Comparison of ENCODE assay signal across 8 cellular contexts in the genomic region with DNA sequence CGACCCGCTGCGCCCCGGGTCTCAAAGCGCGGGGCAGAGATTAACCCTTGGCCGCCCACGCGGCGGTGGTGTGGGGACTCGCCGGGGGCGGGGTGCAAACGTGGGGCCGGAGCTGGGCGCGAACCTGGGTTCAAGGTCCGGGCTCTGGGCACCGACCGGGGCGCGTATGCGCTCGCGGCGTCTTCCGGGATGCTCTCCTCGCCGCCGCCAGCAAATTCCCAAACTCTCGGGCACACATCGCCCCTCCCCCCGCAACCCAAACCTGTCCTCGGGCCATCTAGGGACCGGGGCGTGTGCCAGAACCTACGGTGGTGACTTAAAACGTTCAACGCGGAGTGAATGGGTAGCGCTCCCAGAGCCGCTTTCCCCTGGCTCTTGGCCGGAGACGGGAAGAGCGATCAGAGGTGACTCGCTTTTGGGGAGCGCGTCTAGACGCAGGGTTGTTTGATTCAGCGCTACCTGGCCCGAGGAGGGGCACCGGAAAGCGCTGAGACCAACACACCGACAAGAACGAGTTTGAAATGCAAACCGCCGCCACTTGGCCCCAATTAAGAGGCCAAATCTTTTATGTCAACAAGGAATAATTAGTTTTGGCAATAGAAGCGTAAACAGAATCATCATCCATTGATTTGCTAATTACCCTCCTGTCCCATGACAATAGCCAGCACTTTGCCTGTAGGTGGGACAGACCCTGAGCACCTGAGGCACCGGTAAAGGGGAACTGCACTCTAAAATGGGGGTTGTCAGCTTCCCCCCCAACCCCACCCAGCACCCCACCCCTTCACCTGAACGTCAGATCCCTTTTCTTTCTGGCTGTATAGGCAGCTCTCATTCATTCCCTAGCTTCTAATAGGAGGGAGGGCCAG. TPM values are rescaled to one million over a fixed set of nuclear protein-coding genes. Genes with fewer than 3 reads are reported as not detected.
A peak's percentile ranks its signal among the peaks of the same experiment; 100 is the strongest.
DNase-seq lines count a peak whose midpoint lies in the region; ATAC-seq, FAIRE-seq and TF ChIP-seq lines count a peak whose summit lies in the region.

No MANE protein-coding gene starts in this region.

- H3K79me2 ChIP-seq in HCT116 (ENCODE audit: insufficient read depth, low read length): no peaks in the 10 kb centered on the region

- no peaks in the 10 kb centered on the region for H3K9me3 ChIP-seq in HCT116 (ENCODE audit: control insufficient read depth in 1 of 2, insufficient read depth in 1 of 2, low read depth in 1 of 2, low read length in 2 of 2)

- H3K4me3 Mint-ChIP-seq in CD14-positive monocyte (peak overlapping the region; percentile 67 to 84), T-cell (peak overlapping the region; percentile 74 to 80 (median 75)), natural killer cell (peak overlapping the region; percentile 78)

- no peak for TF ChIP-seq RAD21 in HCT116 (IDR thresholded peaks at IDR 0.05; ENCODE audit: low read depth)

- H3K4me1 Mint-ChIP-seq in CD14-positive monocyte (peaks cover 19% of the 10 kb centered on the region), T-cell (peaks cover 10 to 25% (median 23%) of the 10 kb centered on the region in 3 donors), natural killer cell (peaks cover 5 to 6% of the 10 kb centered on the region in 2 donors)

- no peak for FAIRE-seq in RCC 7860 (lab: Jason Lieb, UNC)

- H3K4me1 ChIP-seq in HCT116 (ENCODE audit: control insufficient read depth in 1 of 2, insufficient read depth in 2 of 2, low read length in 2 of 2): peaks cover 28 to 72% of the 10 kb centered on the region in 2 experiments

- peak overlapping the region; percentile 91 for H3K4me2 ChIP-seq in HCT116 (ENCODE audit: low read length)

- H3K27me3 Mint-ChIP-seq in CD14-positive monocyte (ENCODE audit: low read depth in 3 of 3): peaks cover 66 to 82% (median 71%) of the 10 kb centered on the region in 3 donors
- H3K27me3 Mint-ChIP-seq in T-cell: peaks cover 10 to 42% of the 10 kb centered on the region in 2 donors
- H3K27me3 Mint-ChIP-seq in natural killer cell (ENCODE audit: low read depth in 2 of 2): peaks cover 6 to 7% of the 10 kb centered on the region in 2 donors

- H3K27ac ChIP-seq in HCT116 (ENCODE audit: low read depth, low read length): peak overlapping the region; percentile 54

- H3K36me3 Mint-ChIP-seq in CD14-positive monocyte (no peaks in the 10 kb centered on the region), T-cell (no peaks in the 10 kb centered on the region), natural killer cell (no peaks in the 10 kb centered on the region)

- peak overlapping the region; percentile 24 for H2AFZ ChIP-seq in HCT116 (ENCODE audit: low read depth, low read length, poor library complexity, severe bottlenecking)

- H3K27me3 ChIP-seq in HCT116 (ENCODE audit: insufficient read depth, low read length): no peaks in the 10 kb centered on the region

- H3K27ac Mint-ChIP-seq in CD14-positive monocyte: no peak overlapping the region
- no peak overlapping the region for H3K27ac Mint-ChIP-seq in T-cell
- H3K27ac Mint-ChIP-seq in natural killer cell: no peak overlapping the region

- intact Hi-C loops in CD14-positive monocyte (cut with micrococcal nuclease): no loop called here
- intact Hi-C loops in HCT116 (cut with micrococcal nuclease): no loop called here
- intact Hi-C loops in natural killer cell (cut with micrococcal nuclease): no loop called here

- RAD21 ChIA-PET in HCT116 (lab: Charles Lee; ENCODE audit: low non-redundant PET in 1 of 2, low total read pairs in 2 of 2, uncharacterized antibody in 2 of 2, unreplicated experiment in 2 of 2): no interaction called here

- H4K20me1 ChIP-seq in HCT116 (ENCODE audit: insufficient read depth): no peaks in the 10 kb centered on the region

- CTCF ChIA-PET in HCT116 (lab: Charles Lee): no interaction called here
- CTCF ChIA-PET in T-cell (lab: Charles Lee): no interaction called here

- H3K36me3 ChIP-seq in HCT116 (ENCODE audit: control insufficient read depth in 1 of 2, insufficient read depth in 2 of 2, low read length in 2 of 2): no peaks in the 10 kb centered on the region

- H3K9me2 ChIP-seq in HCT116 (ENCODE audit: insufficient read depth): no peaks in the 10 kb centered on the region

- peak overlapping the region; percentile 79 for H3K9ac ChIP-seq in HCT116 (ENCODE audit: low read length)

- H3K9me3 Mint-ChIP-seq in CD14-positive monocyte (peaks cover 0 to 12% (median 7%) of the 10 kb centered on the region in 7 donors), T-cell (no peaks in the 10 kb centered on the region), natural killer cell (no peaks in the 10 kb centered on the region)

- peak overlapping the region; percentile 53 to 73 for H3K4me3 ChIP-seq in HCT116 (replicated peaks in 1 of 2; ENCODE audit: low read depth in 1 of 2, low read length in 2 of 2)
- peak overlapping the region; percentile 59 for H3K4me3 ChIP-seq in epithelial cell of proximal tubule (ENCODE audit: low read depth, low read length)

- TF ChIP-seq CTCF in CD14-positive monocyte (IDR thresholded peaks at IDR 0.05) (no peak), HCT116 (IDR thresholded peaks at IDR 0.05 in 2 of 3, conservative IDR thresholded peaks at IDR 0.05 in 1 of 3; ENCODE audit: borderline replicate concordance in 1 of 3, insufficient read depth in 1 of 3, low read depth in 2 of 3, low read length in 2 of 3) (no peak), epithelial cell of proximal tubule (conservative IDR thresholded peaks at IDR 0.05; ENCODE audit: low read depth, low read length) (no peak), natural killer cell (IDR thresholded peaks at IDR 0.05) (no peak)

- no peak for TF ChIP-seq POLR2A in HCT116 (IDR thresholded peaks at IDR 0.05; ENCODE audit: borderline replicate concordance, extremely low read depth, insufficient read depth, insufficient read length)

- no TSS peak for BruUV-seq in HCT116 (replicated peaks; lab: Mats Ljungman, UMichigan)

- ATAC-seq in HCT116 (peak; percentile 46), T-cell (replicated peaks in 1 of 4) (peak in 2 of 4 experiments; percentile 21 to 33), natural killer cell (peak in 1 of 3 donors; percentile 13), GM21717 (IDR thresholded peaks at IDR 0.05; ENCODE audit: unreplicated experiment) (no peak), GM21576 (IDR thresholded peaks at IDR 0.05; ENCODE audit: unreplicated experiment) (no peak)

- POLR2A ChIA-PET in HCT116 (lab: Charles Lee): no interaction called here
- POLR2A ChIA-PET in T-cell (lab: Charles Lee): no interaction called here

- DNase-seq in CD14-positive monocyte (ENCODE audit: low spot score): no peak
- no peak for DNase-seq in HCT116 (ENCODE audit: low read depth, low spot score)
- peak in 2 of 34 experiments; percentile 10 to 23 for DNase-seq in T-cell
- DNase-seq in epithelial cell of proximal tubule (ENCODE audit: low read depth): no peak
- DNase-seq in natural killer cell: no peak
- DNase-seq in RCC 7860 (ENCODE audit: low spot score): no peak

TF ChIP-seq in HCT116, 20 proteins besides CTCF, POLR2A, EP300 and RAD21:
- no peak for TF ChIP-seq ELF1 (IDR thresholded peaks at IDR 0.05; ENCODE audit: borderline replicate concordance, low read depth)
- TF ChIP-seq YY1 (IDR thresholded peaks at IDR 0.05; ENCODE audit: extremely low read depth, insufficient replicate concordance, low read depth, low read length): peak; percentile 19
- TF ChIP-seq TCF7L2 (IDR thresholded peaks at IDR 0.05; ENCODE audit: borderline replicate concordance, extremely low read depth, insufficient read depth, insufficient read length): peak; percentile 25
TF ChIP-seq in HCT116: peak in this region for 2.

RNA-seq across cellular contexts. Expression of a gene that starts 46.2 kb away (rescaled TPM):
- not detected for polyA plus RNA-seq in CD14-positive monocyte
- total RNA-seq in HCT116 (2021; ENCODE audit: unreplicated experiment): 5.5 TPM
- polyA plus RNA-seq in HCT116 (2012): 3.4 TPM in 2 replicates
- under 1 TPM in 3 of 5 donors, not detected in 2; 0.09 to 0.12 (median 0.10) TPM for total RNA-seq in T-cell
- total RNA-seq in epithelial cell of proximal tubule: 1.6 and 2.3 TPM in 2 replicates
- total RNA-seq in natural killer cell: 1 to 10 TPM in 1 of 3 donors, under 1 TPM in 2; 0.07 to 1.4 (median 0.30) TPM
